ENCODE assay signal across 23 cellular contexts in the genomic region with DNA sequence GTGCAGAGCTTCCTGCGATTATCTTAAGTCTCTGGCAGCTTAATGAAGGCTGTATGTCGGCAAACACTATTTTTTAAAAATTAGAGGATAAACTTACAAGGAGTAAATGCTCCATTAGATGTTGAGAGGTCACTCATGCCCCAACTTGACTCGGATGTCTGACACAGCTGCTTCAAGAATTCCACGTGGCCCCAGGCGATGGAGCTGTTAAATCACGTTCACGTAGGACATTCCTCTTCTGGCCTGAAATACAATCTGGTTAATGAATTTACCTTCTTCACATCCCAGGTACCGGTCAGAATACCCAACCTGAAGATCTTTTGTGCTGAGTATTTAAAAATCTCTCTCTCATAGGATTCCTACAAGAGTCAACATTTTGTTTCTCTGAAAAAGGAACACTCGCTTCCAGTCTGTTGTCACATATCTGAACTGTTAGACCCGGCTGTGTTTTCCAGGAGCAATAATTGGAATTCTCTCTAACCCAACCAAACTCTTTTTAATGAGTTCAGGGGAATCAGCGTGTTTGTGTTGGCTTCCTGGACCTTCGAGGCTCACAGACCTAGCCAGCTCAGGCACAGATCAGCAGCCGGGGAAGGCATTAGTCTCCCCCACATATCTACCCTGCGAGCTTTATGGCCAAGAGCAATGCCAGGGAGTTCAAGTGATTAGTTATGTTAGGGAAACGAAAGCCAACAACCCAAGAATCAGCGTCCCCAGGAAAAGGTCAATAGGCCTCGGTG.
DNase-seq lines count a peak whose midpoint lies in the region; ATAC-seq and TF ChIP-seq lines count a peak whose summit lies in the region.
"Had no signal": no experiment of that assay in that cellular context is flagged by ENCODE, and none has a peak within 500 bp of the region (broad histone marks: within the 10 kb centered on the region; RNA-seq: fewer than 3 reads in every experiment).

No MANE protein-coding gene starts in this region.

- H3K4me1 ChIP-seq in BLaER1 (peaks cover 45% of the 10 kb centered on the region), esophagus (ENCODE audit: control insufficient read depth in 2 of 2, insufficient read depth in 2 of 2, low read length in 1 of 2) (no peaks in the 10 kb centered on the region), neural progenitor cell (peaks cover 50% of the 10 kb centered on the region)
- H3K4me1 ChIP-seq: A549, adrenal gland, psoas muscle, uterus had no signal

- TF ChIP-seq CTCF in neural progenitor cell (IDR thresholded peaks at IDR 0.05) (no peak), GM10248 (IDR thresholded peaks at IDR 0.05; ENCODE audit: control extremely low read depth, extremely low read depth, low read depth, missing control alignments) (no peak), glutamatergic neuron (IDR thresholded peaks at IDR 0.05; ENCODE audit: partially characterized antibody, unreplicated experiment) (no peak)

- H3K4me2 ChIP-seq in BLaER1 (peak overlapping the region; percentile 42), neural progenitor cell (no peak overlapping the region)
- H3K4me2 ChIP-seq: A549 had no signal

- H3K36me3 ChIP-seq in BLaER1: no peaks in the 10 kb centered on the region
- H3K36me3 ChIP-seq in esophagus (ENCODE audit: control insufficient read depth in 2 of 2, insufficient read depth in 2 of 2, low read length in 1 of 2): no peaks in the 10 kb centered on the region
- H3K36me3 ChIP-seq in neural progenitor cell: no peaks in the 10 kb centered on the region
- H3K36me3 ChIP-seq: adrenal gland, uterus had no signal

- POLR2A ChIA-PET in GM10248 (lab: Yijun Ruan, JAX): no interaction called here

- peak; percentile 19 for DNase-seq in NCI-H69 (lab: John Stamatoyannopoulos, UW)
- DNase-seq in neural progenitor cell (ENCODE audit: low spot score): no peak
- no peak for DNase-seq in GM10248 (ENCODE audit: extremely low spot score)
- no peak for DNase-seq in activated naive CD8-positive, alpha-beta T cell treated with anti-CD3 and anti-CD28 coated beads, Interleukin-2, amount 50 U/mL, for 24 hours
- DNase-seq in glutamatergic neuron: no peak
- DNase-seq: activated effector memory CD4-positive, alpha-beta T cell treated with Interleukin-2 at 50 U/mL for 16 hours; adrenal gland; cerebellar nuclear complex; effector memory CD4-positive, alpha-beta T cell; naive B cell; NCI-H1930; NCI-H524 treated with DMSO at 0.1 percent for 48 hours; psoas muscle; stimulated activated naive B cell treated with anti-CD40 and anti-IgM and Interleukin-4, amounts not matched to agents 10 μg/mL and 1 μg/mL and 100 μg/mL, for 72 hours; uterus had no signal

- H3K4me3 Mint-ChIP-seq in neural progenitor cell (no peak overlapping the region), glutamatergic neuron (ENCODE audit: unreplicated experiment) (no peak overlapping the region)
- H3K4me3 Mint-ChIP-seq in activated naive CD8-positive, alpha-beta T cell treated with anti-CD3 and anti-CD28 coated beads, Interleukin-2, amount 50 U/mL, for 24 hours: no peak overlapping the region
- H3K4me3 Mint-ChIP-seq: naive B cell; stimulated activated naive B cell treated with anti-CD40 and anti-IgM and Interleukin-4, amounts not matched to agents 10 μg/mL and 1 μg/mL and 100 μg/mL, for 72 hours; T-helper 2 cell treated with Interferon-gamma antibody and Interleukin-4, amounts not matched to agents 5 μg/mL and 100 μg/mL, for 36 hours had no signal

- H3K4me3 ChIP-seq in BLaER1 (no peak overlapping the region), esophagus (ENCODE audit: low read depth in 1 of 2, low read length in 2 of 2) (no peak overlapping the region), neural progenitor cell (no peak overlapping the region)
- H3K4me3 ChIP-seq: A549, adrenal gland, psoas muscle, uterus had no signal

- H3K79me2 ChIP-seq in neural progenitor cell (ENCODE audit: low read depth): no peaks in the 10 kb centered on the region

- H3K9me3 ChIP-seq in BLaER1 (peaks cover 12% of the 10 kb centered on the region), esophagus (ENCODE audit: control insufficient read depth in 2 of 2, insufficient read depth in 1 of 2, low read depth in 1 of 2, low read length in 1 of 2) (no peaks in the 10 kb centered on the region), neural progenitor cell (ENCODE audit: low read depth) (no peaks in the 10 kb centered on the region)
- H3K9me3 ChIP-seq: A549, adrenal gland, psoas muscle, uterus had no signal

- H3K36me3 Mint-ChIP-seq in neural progenitor cell: no peaks in the 10 kb centered on the region
- no peaks in the 10 kb centered on the region for H3K36me3 Mint-ChIP-seq in activated naive CD8-positive, alpha-beta T cell treated with anti-CD3 and anti-CD28 coated beads, Interleukin-2, amount 50 U/mL, for 24 hours (ENCODE audit: low read depth)
- peaks cover 5% of the 10 kb centered on the region for H3K36me3 Mint-ChIP-seq in glutamatergic neuron (ENCODE audit: unreplicated experiment)
- H3K36me3 Mint-ChIP-seq: naive B cell; stimulated activated naive B cell treated with anti-CD40 and anti-IgM and Interleukin-4, amounts not matched to agents 10 μg/mL and 1 μg/mL and 100 μg/mL, for 72 hours had no signal

- ATAC-seq in activated naive CD8-positive, alpha-beta T cell treated with anti-CD3 and anti-CD28 coated beads, Interleukin-2, amount 50 U/mL, for 24 hours: no peak
- ATAC-seq in HG02884 (IDR thresholded peaks at IDR 0.05; ENCODE audit: unreplicated experiment): no peak
- ATAC-seq: A549; activated CD4-positive, CD25-positive, alpha-beta regulatory T cell treated with anti-CD3 and anti-CD28 coated beads, Interleukin-2, amount 50 U/mL, for 24 hours; left lobe of liver; psoas muscle; stimulated activated naive B cell treated with anti-CD40 and anti-IgM and Interleukin-4, amounts not matched to agents 10 μg/mL and 1 μg/mL and 100 μg/mL, for 72 hours had no signal

- CTCF ChIA-PET in GM10248 (lab: Yijun Ruan, JAX): no interaction called here

- H3K27me3 Mint-ChIP-seq in neural progenitor cell (ENCODE audit: insufficient read depth, low read depth): peaks cover 2% of the 10 kb centered on the region
- H3K27me3 Mint-ChIP-seq in activated naive CD8-positive, alpha-beta T cell treated with anti-CD3 and anti-CD28 coated beads, Interleukin-2, amount 50 U/mL, for 24 hours: no peaks in the 10 kb centered on the region
- H3K27me3 Mint-ChIP-seq in glutamatergic neuron (ENCODE audit: unreplicated experiment): no peaks in the 10 kb centered on the region

- H3K9ac ChIP-seq in BLaER1 (no peak overlapping the region), neural progenitor cell (no peak overlapping the region)

- H3K27me3 ChIP-seq in BLaER1 (no peaks in the 10 kb centered on the region), esophagus (ENCODE audit: control insufficient read depth in 1 of 2, insufficient read depth in 2 of 2, low read length in 2 of 2) (no peaks in the 10 kb centered on the region), neural progenitor cell (no peaks in the 10 kb centered on the region)
- H3K27me3 ChIP-seq: adrenal gland, uterus had no signal

- peak overlapping the region; percentile 4 for H3K27ac Mint-ChIP-seq in neural progenitor cell
- no peak overlapping the region for H3K27ac Mint-ChIP-seq in activated naive CD8-positive, alpha-beta T cell treated with anti-CD3 and anti-CD28 coated beads, Interleukin-2, amount 50 U/mL, for 24 hours
- H3K27ac Mint-ChIP-seq in glutamatergic neuron (ENCODE audit: unreplicated experiment): no peak overlapping the region
- H3K27ac Mint-ChIP-seq: naive B cell; stimulated activated naive B cell treated with anti-CD40 and anti-IgM and Interleukin-4, amounts not matched to agents 10 μg/mL and 1 μg/mL and 100 μg/mL, for 72 hours; T-helper 2 cell treated with Interferon-gamma antibody and Interleukin-4, amounts not matched to agents 5 μg/mL and 100 μg/mL, for 36 hours had no signal

- 36 to 38% methylated on average over 17 of the region's 17 CpGs for WGBS in esophagus, 2 donors

- H4K20me1 ChIP-seq in BLaER1: no peaks in the 10 kb centered on the region
- peaks cover 3% of the 10 kb centered on the region for H4K20me1 ChIP-seq in neural progenitor cell (ENCODE audit: low read depth)

- no peak overlapping the region for H3K27ac ChIP-seq in BLaER1
- H3K27ac ChIP-seq in esophagus (ENCODE audit: low read depth in 2 of 2, low read length in 1 of 2): peak overlapping the region; percentile 13 to 61
- H3K27ac ChIP-seq in neural progenitor cell: no peak overlapping the region
- H3K27ac ChIP-seq: A549, adrenal gland, C4-2B, psoas muscle, uterus had no signal

- H2AFZ ChIP-seq in neural progenitor cell (replicated peaks): no peak overlapping the region

- peaks cover 37% of the 10 kb centered on the region for H3F3A ChIP-seq in neural progenitor cell (ENCODE audit: low read depth)

- H3K9me3 Mint-ChIP-seq in neural progenitor cell (peaks cover 4% of the 10 kb centered on the region), glutamatergic neuron (ENCODE audit: unreplicated experiment) (peaks cover 3% of the 10 kb centered on the region)
- no peaks in the 10 kb centered on the region for H3K9me3 Mint-ChIP-seq in activated naive CD8-positive, alpha-beta T cell treated with anti-CD3 and anti-CD28 coated beads, Interleukin-2, amount 50 U/mL, for 24 hours
- H3K9me3 Mint-ChIP-seq: T-helper 2 cell treated with Interferon-gamma antibody and Interleukin-4, amounts not matched to agents 5 μg/mL and 100 μg/mL, for 36 hours had no signal

- H3K4me1 Mint-ChIP-seq in neural progenitor cell (peaks cover 50% of the 10 kb centered on the region), glutamatergic neuron (ENCODE audit: low read depth, unreplicated experiment) (peaks cover 20% of the 10 kb centered on the region)
- no peaks in the 10 kb centered on the region for H3K4me1 Mint-ChIP-seq in activated naive CD8-positive, alpha-beta T cell treated with anti-CD3 and anti-CD28 coated beads, Interleukin-2, amount 50 U/mL, for 24 hours
- H3K4me1 Mint-ChIP-seq: naive B cell; stimulated activated naive B cell treated with anti-CD40 and anti-IgM and Interleukin-4, amounts not matched to agents 10 μg/mL and 1 μg/mL and 100 μg/mL, for 72 hours had no signal

Comparison
In these comparisons a context has a peak if more than half of its experiments do, and no peak if none do; other contexts are left out.
1. H3K27ac ChIP-seq: peak in esophagus (2 of 2); none in BLaER1 (single experiment) and neural progenitor cell (single experiment).